In genomic region chr12:12610711-12611110, GRCh38 we compare ENCODE assay signal across 1 cellular context.
TF ChIP-seq lines count a peak whose summit lies in the region.

No MANE protein-coding gene starts in this region.

TF ChIP-seq in K562, 482 proteins besides CTCF, POLR2A, EP300 and RAD21 (continued from another document):
- TF ChIP-seq, protein P1, sequence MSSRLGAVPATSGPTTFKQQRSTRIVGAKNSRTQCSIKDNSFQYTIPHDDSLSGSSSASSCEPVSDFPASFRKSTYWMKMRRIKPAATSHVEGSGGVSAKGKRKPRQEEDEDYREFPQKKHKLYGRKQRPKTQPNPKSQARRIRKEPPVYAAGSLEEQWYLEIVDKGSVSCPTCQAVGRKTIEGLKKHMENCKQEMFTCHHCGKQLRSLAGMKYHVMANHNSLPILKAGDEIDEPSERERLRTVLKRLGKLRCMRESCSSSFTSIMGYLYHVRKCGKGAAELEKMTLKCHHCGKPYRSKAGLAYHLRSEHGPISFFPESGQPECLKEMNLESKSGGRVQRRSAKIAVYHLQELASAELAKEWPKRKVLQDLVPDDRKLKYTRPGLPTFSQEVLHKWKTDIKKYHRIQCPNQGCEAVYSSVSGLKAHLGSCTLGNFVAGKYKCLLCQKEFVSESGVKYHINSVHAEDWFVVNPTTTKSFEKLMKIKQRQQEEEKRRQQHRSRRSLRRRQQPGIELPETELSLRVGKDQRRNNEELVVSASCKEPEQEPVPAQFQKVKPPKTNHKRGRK (tag; IDR thresholded peaks at IDR 0.05): peak; percentile 90
- TF ChIP-seq CREBBP (IDR thresholded peaks at IDR 0.05; ENCODE audit: low read depth, low read length): no peak
TF ChIP-seq in K562: peak in this region for 2.
